6 cellular contexts compared by ENCODE assay signal in genomic region chr20:58981564-58982364, GRCh38. TPM values are rescaled to one million over a fixed set of nuclear protein-coding genes. Genes with fewer than 3 reads are reported as not detected.
DNase-seq lines count a peak whose midpoint lies in the region; ATAC-seq and TF ChIP-seq lines count a peak whose summit lies in the region.

No MANE protein-coding gene starts in this region.

- peak overlapping the region; percentile 87 for H2AFZ ChIP-seq in hepatocyte

- peak; percentile 26 for DNase-seq in activated CD4-positive, alpha-beta T cell treated with anti-CD3 and anti-CD28 coated beads for 48 hours
- no peak for DNase-seq in activated CD4-positive, alpha-beta T cell treated with anti-CD3 and anti-CD28 coated beads, Interleukin-2, amount 50 U/mL, for 1 hour
- no peak for DNase-seq in SK-N-MC (ENCODE audit: low read depth, low spot score)
- DNase-seq in hepatocyte (ENCODE audit: low spot score) = peak; percentile 22
- DNase-seq in upper lobe of left lung = peak in 1 of 2 donors; percentile 20

- H3K9me3 ChIP-seq in SK-N-MC (ENCODE audit: low read depth, low read length) = no peaks in the 10 kb centered on the region
- H3K9me3 ChIP-seq in hepatocyte (ENCODE audit: low read depth) = no peaks in the 10 kb centered on the region
- no peaks in the 10 kb centered on the region for H3K9me3 ChIP-seq in upper lobe of left lung

- H3K27ac ChIP-seq in SK-N-MC = peak overlapping the region; percentile 63; the same call in 1 of the 2 replicates
- peak overlapping the region; percentile 93 for H3K27ac ChIP-seq in hepatocyte
- H3K27ac ChIP-seq in upper lobe of left lung = peak overlapping the region; percentile 67 to 93 (median 80)

- H3K9ac ChIP-seq in SK-N-MC (ENCODE audit: insufficient read length) = peak overlapping the region; percentile 95

- H3K4me3 ChIP-seq in SK-N-MC (peak overlapping the region; percentile 96), hepatocyte (peak overlapping the region; percentile 83), upper lobe of left lung (peak overlapping the region; percentile 68 to 96 (median 82))

- TF ChIP-seq POLR2A in upper lobe of left lung (IDR thresholded peaks at IDR 0.05) = no peak

- H3K79me2 ChIP-seq in hepatocyte = peaks cover 47% of the 10 kb centered on the region

- H3K4me2 ChIP-seq in hepatocyte = peak overlapping the region; percentile 97

- peaks cover 21% of the 10 kb centered on the region for H3K36me3 ChIP-seq in SK-N-MC (ENCODE audit: insufficient read depth, low read length)
- H3K36me3 ChIP-seq in hepatocyte (replicated peaks; ENCODE audit: insufficient read depth, low read depth) = no peaks in the 10 kb centered on the region
- peaks cover 0 to 11% (median 5%) of the 10 kb centered on the region in 4 donors for H3K36me3 ChIP-seq in upper lobe of left lung

- H3K4me1 ChIP-seq in hepatocyte (ENCODE audit: insufficient read depth) (peaks cover 22% of the 10 kb centered on the region), upper lobe of left lung (peaks cover 25 to 29% (median 28%) of the 10 kb centered on the region in 4 donors)

- no peak for TF ChIP-seq CTCF in hepatocyte (IDR thresholded peaks at IDR 0.05; ENCODE audit: poor library complexity)
- TF ChIP-seq CTCF in upper lobe of left lung (IDR thresholded peaks at IDR 0.05) = no peak

- 24% methylated on average over 21 of the region's 36 CpGs for WGBS in hepatocyte (ENCODE audit: low lambda C conversion rate, missing lambda C conversion rate)
- WGBS in upper lobe of left lung, 2 donors = 19% methylated on average over 28 to 30 of the region's 36 CpGs

- H3K9me2 ChIP-seq in hepatocyte (replicated peaks; ENCODE audit: insufficient read depth) = no peaks in the 10 kb centered on the region

- H3K27me3 ChIP-seq in hepatocyte (no peaks in the 10 kb centered on the region), upper lobe of left lung (no peaks in the 10 kb centered on the region)

- H4K20me1 ChIP-seq in hepatocyte (ENCODE audit: insufficient read depth, poor library complexity, severe bottlenecking) = peaks cover 15% of the 10 kb centered on the region

- no peak for ATAC-seq in upper lobe of left lung (ENCODE audit: low FRiP score in 2 of 2)
- no peak for ATAC-seq in GM18870 (IDR thresholded peaks at IDR 0.05; ENCODE audit: unreplicated experiment)

- no peak for TF ChIP-seq EP300 in upper lobe of left lung (IDR thresholded peaks at IDR 0.05)

RNA-seq across cellular contexts. Expression of gene NELFCD, which starts 0.7 kb away (rescaled TPM):
- total RNA-seq in hepatocyte (41.7 and 48.3 TPM in 2 replicates), upper lobe of left lung (10 to 100 TPM; 42.3 to 99.5 (median 48.7) TPM)
- 64.0 and 77.7 TPM in 2 replicates for polyA plus RNA-seq in hepatocyte

RNA-seq across cellular contexts. Expression of gene CTSZ, which starts 25.3 kb away (rescaled TPM):
- total RNA-seq in hepatocyte (123 and 161 TPM in 2 replicates), upper lobe of left lung (100 to 1,000 TPM; 196 to 503 (median 397) TPM)
- 5.0 and 7.1 TPM in 2 replicates for polyA plus RNA-seq in hepatocyte

RNA-seq across cellular contexts. Expression of gene TUBB1, which starts 37.5 kb away (rescaled TPM):
- total RNA-seq in hepatocyte = 0.04 and 0.10 TPM in 2 replicates
- 0.05 TPM in 1 of 2 replicates, not detected in the other for polyA plus RNA-seq in hepatocyte
- total RNA-seq in upper lobe of left lung = 1 to 10 TPM; 1.5 to 9.3 (median 2.6) TPM

RNA-seq across cellular contexts. Expression of gene ATP5F1E, which starts 50.4 kb away (rescaled TPM):
- total RNA-seq in hepatocyte = 32.2 and 32.9 TPM in 2 replicates
- 217 and 227 TPM in 2 replicates for polyA plus RNA-seq in hepatocyte
- 10 to 100 TPM; 18.9 to 75.0 (median 32.3) TPM for total RNA-seq in upper lobe of left lung

Comparison
In these comparisons a context has a peak if more than half of its experiments do, and no peak if none do; other contexts are left out.
1. DNase-seq: peak in activated CD4-positive, alpha-beta T cell treated with anti-CD3 and anti-CD28 coated beads for 48 hours (single experiment) and hepatocyte (single experiment); none in activated CD4-positive, alpha-beta T cell treated with anti-CD3 and anti-CD28 coated beads, Interleukin-2, amount 50 U/mL, for 1 hour (single experiment) and SK-N-MC (single experiment).
2. Peak in every context shown above with its lines, with median percentiles within 50 percentile points of each other: H3K27ac ChIP-seq and H3K4me3 ChIP-seq.